1 cellular context compared by ENCODE assay signal in the genomic region with DNA sequence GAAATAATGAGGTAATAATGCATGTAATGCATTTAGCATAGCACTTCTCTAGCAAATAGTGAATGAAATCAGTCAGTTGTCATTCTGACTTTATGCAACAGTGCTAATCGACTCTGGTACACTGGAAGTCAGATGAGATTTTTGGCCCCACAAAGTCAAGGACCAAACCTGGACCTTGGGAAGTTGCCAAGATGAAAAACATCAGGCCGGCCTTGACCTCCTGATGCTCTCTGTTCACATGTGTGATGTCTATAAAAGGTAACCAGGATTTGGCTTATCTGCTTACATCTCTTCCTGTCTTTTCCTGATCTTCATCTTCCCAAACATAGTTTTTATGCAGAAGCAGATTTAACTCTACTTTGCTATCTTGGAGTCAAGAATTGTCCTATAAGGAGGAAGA.
TF ChIP-seq lines count a peak whose summit lies in the region.

No MANE protein-coding gene starts in this region.

TF ChIP-seq in HepG2, 621 proteins besides CTCF, POLR2A, EP300 and RAD21 (continued from another document):
- TF ChIP-seq NR2F2 (IDR thresholded peaks at IDR 0.05; ENCODE audit: borderline replicate concordance, low read depth): no peak
- TF ChIP-seq SAP130 (CRISPR knock-in tag; IDR thresholded peaks at IDR 0.05; ENCODE audit: low read depth): no peak
- no peak for TF ChIP-seq LCORL (IDR thresholded peaks at IDR 0.05)
- no peak for TF ChIP-seq LCORL (CRISPR knock-in tag; IDR thresholded peaks at IDR 0.05)
- no peak for TF ChIP-seq ZNF232 (CRISPR knock-in tag; IDR thresholded peaks at IDR 0.05; ENCODE audit: borderline replicate concordance)
- TF ChIP-seq, protein P1, sequence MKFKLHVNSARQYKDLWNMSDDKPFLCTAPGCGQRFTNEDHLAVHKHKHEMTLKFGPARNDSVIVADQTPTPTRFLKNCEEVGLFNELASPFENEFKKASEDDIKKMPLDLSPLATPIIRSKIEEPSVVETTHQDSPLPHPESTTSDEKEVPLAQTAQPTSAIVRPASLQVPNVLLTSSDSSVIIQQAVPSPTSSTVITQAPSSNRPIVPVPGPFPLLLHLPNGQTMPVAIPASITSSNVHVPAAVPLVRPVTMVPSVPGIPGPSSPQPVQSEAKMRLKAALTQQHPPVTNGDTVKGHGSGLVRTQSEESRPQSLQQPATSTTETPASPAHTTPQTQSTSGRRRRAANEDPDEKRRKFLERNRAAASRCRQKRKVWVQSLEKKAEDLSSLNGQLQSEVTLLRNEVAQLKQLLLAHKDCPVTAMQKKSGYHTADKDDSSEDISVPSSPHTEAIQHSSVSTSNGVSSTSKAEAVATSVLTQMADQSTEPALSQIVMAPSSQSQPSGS (CRISPR knock-in tag; IDR thresholded peaks at IDR 0.05): no peak
- no peak for TF ChIP-seq ZMYM4 (CRISPR knock-in tag; IDR thresholded peaks at IDR 0.05)
- no peak for TF ChIP-seq ZNF501 (CRISPR knock-in tag; IDR thresholded peaks at IDR 0.05)
- TF ChIP-seq BCL6 (CRISPR knock-in tag; IDR thresholded peaks at IDR 0.05): peak; percentile 79
- TF ChIP-seq RARA (CRISPR knock-in tag; IDR thresholded peaks at IDR 0.05): peak; percentile 98
- no peak for TF ChIP-seq ZNF598 (CRISPR knock-in tag; IDR thresholded peaks at IDR 0.05; ENCODE audit: borderline replicate concordance)
- no peak for TF ChIP-seq HDAC6 (IDR thresholded peaks at IDR 0.05; ENCODE audit: low read depth, low read length)
- TF ChIP-seq MED1 (CRISPR knock-in tag; IDR thresholded peaks at IDR 0.05): peak; percentile 26; the same call in 1 of the 2 replicates
- TF ChIP-seq, protein P2, sequence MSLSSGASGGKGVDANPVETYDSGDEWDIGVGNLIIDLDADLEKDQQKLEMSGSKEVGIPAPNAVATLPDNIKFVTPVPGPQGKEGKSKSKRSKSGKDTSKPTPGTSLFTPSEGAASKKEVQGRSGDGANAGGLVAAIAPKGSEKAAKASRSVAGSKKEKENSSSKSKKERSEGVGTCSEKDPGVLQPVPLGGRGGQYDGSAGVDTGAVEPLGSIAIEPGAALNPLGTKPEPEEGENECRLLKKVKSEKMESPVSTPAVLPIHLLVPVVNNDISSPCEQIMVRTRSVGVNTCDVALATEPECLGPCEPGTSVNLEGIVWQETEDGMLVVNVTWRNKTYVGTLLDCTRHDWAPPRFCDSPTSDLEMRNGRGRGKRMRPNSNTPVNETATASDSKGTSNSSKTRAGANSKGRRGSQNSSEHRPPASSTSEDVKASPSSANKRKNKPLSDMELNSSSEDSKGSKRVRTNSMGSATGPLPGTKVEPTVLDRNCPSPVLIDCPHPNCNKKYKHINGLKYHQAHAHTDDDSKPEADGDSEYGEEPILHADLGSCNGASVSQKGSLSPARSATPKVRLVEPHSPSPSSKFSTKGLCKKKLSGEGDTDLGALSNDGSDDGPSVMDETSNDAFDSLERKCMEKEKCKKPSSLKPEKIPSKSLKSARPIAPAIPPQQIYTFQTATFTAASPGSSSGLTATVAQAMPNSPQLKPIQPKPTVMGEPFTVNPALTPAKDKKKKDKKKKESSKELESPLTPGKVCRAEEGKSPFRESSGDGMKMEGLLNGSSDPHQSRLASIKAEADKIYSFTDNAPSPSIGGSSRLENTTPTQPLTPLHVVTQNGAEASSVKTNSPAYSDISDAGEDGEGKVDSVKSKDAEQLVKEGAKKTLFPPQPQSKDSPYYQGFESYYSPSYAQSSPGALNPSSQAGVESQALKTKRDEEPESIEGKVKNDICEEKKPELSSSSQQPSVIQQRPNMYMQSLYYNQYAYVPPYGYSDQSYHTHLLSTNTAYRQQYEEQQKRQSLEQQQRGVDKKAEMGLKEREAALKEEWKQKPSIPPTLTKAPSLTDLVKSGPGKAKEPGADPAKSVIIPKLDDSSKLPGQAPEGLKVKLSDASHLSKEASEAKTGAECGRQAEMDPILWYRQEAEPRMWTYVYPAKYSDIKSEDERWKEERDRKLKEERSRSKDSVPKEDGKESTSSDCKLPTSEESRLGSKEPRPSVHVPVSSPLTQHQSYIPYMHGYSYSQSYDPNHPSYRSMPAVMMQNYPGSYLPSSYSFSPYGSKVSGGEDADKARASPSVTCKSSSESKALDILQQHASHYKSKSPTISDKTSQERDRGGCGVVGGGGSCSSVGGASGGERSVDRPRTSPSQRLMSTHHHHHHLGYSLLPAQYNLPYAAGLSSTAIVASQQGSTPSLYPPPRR (CRISPR knock-in tag; IDR thresholded peaks at IDR 0.05; ENCODE audit: borderline replicate concordance): no peak
- TF ChIP-seq, protein P3, sequence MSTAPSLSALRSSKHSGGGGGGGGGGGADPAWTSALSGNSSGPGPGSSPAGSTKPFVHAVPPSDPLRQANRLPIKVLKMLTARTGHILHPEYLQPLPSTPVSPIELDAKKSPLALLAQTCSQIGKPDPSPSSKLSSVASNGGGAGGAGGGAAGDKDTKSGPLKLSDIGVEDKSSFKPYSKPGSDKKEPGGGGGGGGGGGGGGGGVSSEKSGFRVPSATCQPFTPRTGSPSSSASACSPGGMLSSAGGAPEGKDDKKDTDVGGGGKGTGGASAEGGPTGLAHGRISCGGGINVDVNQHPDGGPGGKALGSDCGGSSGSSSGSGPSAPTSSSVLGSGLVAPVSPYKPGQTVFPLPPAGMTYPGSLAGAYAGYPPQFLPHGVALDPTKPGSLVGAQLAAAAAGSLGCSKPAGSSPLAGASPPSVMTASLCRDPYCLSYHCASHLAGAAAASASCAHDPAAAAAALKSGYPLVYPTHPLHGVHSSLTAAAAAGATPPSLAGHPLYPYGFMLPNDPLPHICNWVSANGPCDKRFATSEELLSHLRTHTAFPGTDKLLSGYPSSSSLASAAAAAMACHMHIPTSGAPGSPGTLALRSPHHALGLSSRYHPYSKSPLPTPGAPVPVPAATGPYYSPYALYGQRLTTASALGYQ (CRISPR knock-in tag; IDR thresholded peaks at IDR 0.05): 0 out of 2 replicates have a peak, but pooled peaks have one; percentile 18
- no peak for TF ChIP-seq PAWR (CRISPR knock-in tag; IDR thresholded peaks at IDR 0.05; ENCODE audit: borderline replicate concordance)
- no peak for TF ChIP-seq U2AF1 (optimal IDR thresholded peaks at IDR 0.05; ENCODE audit: low read depth, low read length)
- TF ChIP-seq GATAD2A (CRISPR knock-in tag; IDR thresholded peaks at IDR 0.05): peak; percentile 41; the same call in 1 of the 2 replicates
- no peak for TF ChIP-seq SOX6 (IDR thresholded peaks at IDR 0.05)
- TF ChIP-seq SOX6 (CRISPR knock-in tag; IDR thresholded peaks at IDR 0.05): peak; percentile 50; the same call in 1 of the 2 replicates
- no peak for TF ChIP-seq SMC3 (IDR thresholded peaks at IDR 0.05; ENCODE audit: low read length)
- TF ChIP-seq ZSCAN12 (CRISPR knock-in tag; IDR thresholded peaks at IDR 0.05): no peak
- no peak for TF ChIP-seq CHD2 (IDR thresholded peaks at IDR 0.05; ENCODE audit: low read depth, low read length)
- TF ChIP-seq RXRA (CRISPR knock-in tag; IDR thresholded peaks at IDR 0.05): peak; percentile 77; the same call in 1 of the 2 replicates
- no peak for TF ChIP-seq ZNF780A (CRISPR knock-in tag; IDR thresholded peaks at IDR 0.05)
- no peak for TF ChIP-seq ZNF572 (CRISPR knock-in tag; IDR thresholded peaks at IDR 0.05)
- no peak for TF ChIP-seq CCAR2 (optimal IDR thresholded peaks at IDR 0.05; ENCODE audit: low read depth, low read length)
- TF ChIP-seq ARNT2 (CRISPR knock-in tag; IDR thresholded peaks at IDR 0.05; ENCODE audit: low read depth): no peak
- TF ChIP-seq, protein P4, sequence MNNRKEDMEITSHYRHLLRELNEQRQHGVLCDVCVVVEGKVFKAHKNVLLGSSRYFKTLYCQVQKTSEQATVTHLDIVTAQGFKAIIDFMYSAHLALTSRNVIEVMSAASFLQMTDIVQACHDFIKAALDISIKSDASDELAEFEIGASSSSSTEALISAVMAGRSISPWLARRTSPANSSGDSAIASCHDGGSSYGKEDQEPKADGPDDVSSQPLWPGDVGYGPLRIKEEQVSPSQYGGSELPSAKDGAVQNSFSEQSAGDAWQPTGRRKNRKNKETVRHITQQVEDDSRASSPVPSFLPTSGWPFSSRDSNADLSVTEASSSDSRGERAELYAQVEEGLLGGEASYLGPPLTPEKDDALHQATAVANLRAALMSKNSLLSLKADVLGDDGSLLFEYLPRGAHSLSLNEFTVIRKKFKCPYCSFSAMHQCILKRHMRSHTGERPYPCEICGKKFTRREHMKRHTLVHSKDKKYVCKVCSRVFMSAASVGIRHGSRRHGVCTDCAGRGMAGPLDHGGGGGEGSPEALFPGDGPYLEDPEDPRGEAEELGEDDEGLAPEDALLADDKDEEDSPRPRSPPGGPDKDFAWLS (CRISPR knock-in tag; IDR thresholded peaks at IDR 0.05; ENCODE audit: borderline replicate concordance): no peak
- no peak for TF ChIP-seq ATF7-NPFF (CRISPR knock-in tag; IDR thresholded peaks at IDR 0.05; ENCODE audit: low read depth)
